In genomic region chr7:149414745-149415390, GRCh38 we compare ENCODE assay signal across 2 cellular contexts.
TF ChIP-seq lines count a peak whose summit lies in the region.

No MANE protein-coding gene starts in this region.

TF ChIP-seq in IMR-90, 13 proteins besides CTCF, POLR2A, EP300 and RAD21:
- peak; percentile 37; the same call in 1 of the 2 replicates for TF ChIP-seq BHLHE40 (IDR thresholded peaks at IDR 0.05; ENCODE audit: low read depth, low read length)
- TF ChIP-seq USF2 (IDR thresholded peaks at IDR 0.05; ENCODE audit: low read depth, low read length): 0 out of 2 replicates have a peak, but pooled peaks have one; percentile 41
- TF ChIP-seq CEBPB (IDR thresholded peaks at IDR 0.05; ENCODE audit: low read depth, low read length): no peak

TF ChIP-seq in GM12878, 131 proteins besides CTCF, POLR2A, EP300 and RAD21:
- TF ChIP-seq ZNF24 (IDR thresholded peaks at IDR 0.05) (peak; percentile 39; the same call in 1 of the 2 replicates), PML (IDR thresholded peaks at IDR 0.05; ENCODE audit: low read length) (0 out of 2 replicates have a peak, but pooled peaks have one; percentile 23), CREB1 (IDR thresholded peaks at IDR 0.05; ENCODE audit: low read depth) (peak; percentile 71), MEF2A (IDR thresholded peaks at IDR 0.05; ENCODE audit: insufficient read depth, low read depth, low read length) (no peak), CEBPB (IDR thresholded peaks at IDR 0.05; ENCODE audit: borderline replicate concordance in 1 of 2, low read depth in 2 of 2, low read length in 2 of 2) (no peak), CREM (IDR thresholded peaks at IDR 0.05; ENCODE audit: low read depth) (peak; percentile 66)
TF ChIP-seq in GM12878: peak in this region for 4.
